Comparison of ENCODE assay signal across 20 cellular contexts in genomic region chr17:57467801-57468200, GRCh38.
DNase-seq lines count a peak whose midpoint lies in the region; ATAC-seq, FAIRE-seq and TF ChIP-seq lines count a peak whose summit lies in the region.
"Had no signal": no experiment of that assay in that cellular context is flagged by ENCODE, and none has a peak within 500 bp of the region (broad histone marks: within the 10 kb centered on the region; RNA-seq: fewer than 3 reads in every experiment).

No MANE protein-coding gene starts in this region.

- H3K27ac ChIP-seq in BLaER1 (peak overlapping the region; percentile 87), DND-41 (ENCODE audit: low read length) (peak overlapping the region; percentile 90), spleen (no peak overlapping the region)
- H3K27ac ChIP-seq: SK-N-MC had no signal

- peaks cover 15% of the 10 kb centered on the region for H3K36me3 ChIP-seq in BLaER1
- H3K36me3 ChIP-seq in DND-41 (ENCODE audit: insufficient read depth, low read length) = peaks cover 76% of the 10 kb centered on the region
- no peaks in the 10 kb centered on the region for H3K36me3 ChIP-seq in spleen
- H3K36me3 ChIP-seq: MG63 had no signal

- H3K4me2 ChIP-seq in BLaER1 (peak overlapping the region; percentile 85), DND-41 (ENCODE audit: insufficient read depth, low read length) (no peak overlapping the region)

- H3K9me3 ChIP-seq in BLaER1 (no peaks in the 10 kb centered on the region), DND-41 (ENCODE audit: insufficient read depth, low read length, severe bottlenecking) (no peaks in the 10 kb centered on the region), spleen (no peaks in the 10 kb centered on the region)
- H3K9me3 ChIP-seq: Caco-2, MG63 had no signal

- H3K4me1 ChIP-seq in BLaER1 (peaks cover 100% of the 10 kb centered on the region), DND-41 (ENCODE audit: insufficient read depth, low read length) (peaks cover 99% of the 10 kb centered on the region), spleen (peaks cover 7 to 83% (median 30%) of the 10 kb centered on the region in 6 donors)
- H3K4me1 ChIP-seq: Caco-2 had no signal

- TF ChIP-seq POLR2A in spleen (IDR thresholded peaks at IDR 0.05) = no peak

- no peak overlapping the region for H2AFZ ChIP-seq in DND-41 (ENCODE audit: low read depth, low read length)
- H2AFZ ChIP-seq: GM23338 had no signal

- H3K27ac Mint-ChIP-seq in WTC11 = peak overlapping the region; percentile 68; the same call in 1 of the 2 replicates
- H3K27ac Mint-ChIP-seq in neural crest cell (ENCODE audit: unreplicated experiment) = no peak overlapping the region
- H3K27ac Mint-ChIP-seq: GM23338 had no signal

- H3K79me2 ChIP-seq in DND-41 (ENCODE audit: insufficient read depth, low read length) = peaks cover 96% of the 10 kb centered on the region

- POLR2A ChIA-PET in WTC11 (lab: Charles Lee) = no interaction called here

- H3K9ac ChIP-seq in BLaER1 = peak overlapping the region; percentile 12; the same call in 1 of the 2 replicates
- H3K9ac ChIP-seq in DND-41 (ENCODE audit: low read depth, low read length) = 0 out of 2 replicates have a peak overlapping the region, but pooled peaks have one; percentile 22

- H3K4me3 ChIP-seq in BLaER1 = no peak overlapping the region
- no peak overlapping the region for H3K4me3 ChIP-seq in DND-41 (ENCODE audit: low read depth in 1 of 2, low read length in 2 of 2)
- H3K4me3 ChIP-seq in spleen = no peak overlapping the region
- H3K4me3 ChIP-seq: GM23338, MG63, SK-N-MC had no signal

- DNase-seq in DND-41 = no peak
- no peak for DNase-seq in WTC11 (ENCODE audit: low spot score)
- DNase-seq in neural crest cell (ENCODE audit: low read depth, low spot score) = no peak
- DNase-seq in spleen = no peak
- no peak for DNase-seq in activated gamma-delta T cell treated with Interleukin-2 at 50 U/mL for 16 hours
- DNase-seq in frontal cortex (ENCODE audit: low spot score in 2 of 2) = no peak
- DNase-seq: Caco-2; CD4-positive, alpha-beta memory T cell; HCEC 1CT; MG63; NCI-H1417; NCI-H187; NCI-H446; NCI-H526; OCI-M1 had no signal

- peaks cover 30% of the 10 kb centered on the region; the same call in 1 of the 2 replicates for H4K20me1 ChIP-seq in BLaER1
- H4K20me1 ChIP-seq in DND-41 (ENCODE audit: insufficient read depth, low read length) = no peaks in the 10 kb centered on the region

- FAIRE-seq in frontal cortex (lab: Jason Lieb, UNC) = no peak
- FAIRE-seq: GM12892, RCC 7860 had no signal

- H3K27me3 ChIP-seq in BLaER1 (no peaks in the 10 kb centered on the region), DND-41 (ENCODE audit: insufficient read depth, low read length, poor library complexity) (no peaks in the 10 kb centered on the region), spleen (replicated peaks in 1 of 7) (no peaks in the 10 kb centered on the region)
- H3K27me3 ChIP-seq: MG63 had no signal

- intact Hi-C loops in spleen (cut with DNase I; ENCODE audit: low total_unique reads) = no loop called here

- H3K4me3 Mint-ChIP-seq in WTC11 (no peak overlapping the region), neural crest cell (peak overlapping the region; percentile 15)
- H3K4me3 Mint-ChIP-seq: CD4-positive, alpha-beta memory T cell; GM23338 had no signal

- CTCF ChIA-PET in WTC11 (lab: Charles Lee) = no interaction called here

- TF ChIP-seq CTCF in DND-41 (IDR thresholded peaks at IDR 0.05; ENCODE audit: borderline replicate concordance, extremely low read depth, low read length, poor library complexity, severe bottlenecking) (no peak), WTC11 (IDR thresholded peaks at IDR 0.05) (no peak), neural crest cell (conservative IDR thresholded peaks at IDR 0.05) (no peak), spleen (IDR thresholded peaks at IDR 0.05 in 8 of 11, conservative IDR thresholded peaks at IDR 0.05 in 3 of 11) (no peak)

- H3K27me3 Mint-ChIP-seq in WTC11 (ENCODE audit: low read depth) (peaks cover 5% of the 10 kb centered on the region), neural crest cell (ENCODE audit: low read depth) (no peaks in the 10 kb centered on the region)
- H3K27me3 Mint-ChIP-seq: CD4-positive, alpha-beta memory T cell had no signal

- H3K36me3 Mint-ChIP-seq in WTC11 (no peaks in the 10 kb centered on the region), neural crest cell (ENCODE audit: low read depth) (peaks cover 8% of the 10 kb centered on the region)

- no peak for ATAC-seq in DND-41 (ENCODE audit: insufficient read depth, low read depth)
- no peak for ATAC-seq in WTC11
- ATAC-seq: GM23338 had no signal

- H3K4me1 Mint-ChIP-seq in WTC11 (peaks cover 86% of the 10 kb centered on the region), neural crest cell (peaks cover 89% of the 10 kb centered on the region)

- 76 to 93% (median 90%) methylated on average over 5 of the region's 5 CpGs for WGBS in spleen, 5 donors

- H3K9me3 Mint-ChIP-seq in WTC11 = no peaks in the 10 kb centered on the region
- no peaks in the 10 kb centered on the region for H3K9me3 Mint-ChIP-seq in neural crest cell
- H3K9me3 Mint-ChIP-seq: CD4-positive, alpha-beta memory T cell; GM23338 had no signal

TF ChIP-seq in WTC11, 78 proteins besides CTCF, POLR2A, EP300 and RAD21 (continues in another document):
- TF ChIP-seq, protein P1, sequence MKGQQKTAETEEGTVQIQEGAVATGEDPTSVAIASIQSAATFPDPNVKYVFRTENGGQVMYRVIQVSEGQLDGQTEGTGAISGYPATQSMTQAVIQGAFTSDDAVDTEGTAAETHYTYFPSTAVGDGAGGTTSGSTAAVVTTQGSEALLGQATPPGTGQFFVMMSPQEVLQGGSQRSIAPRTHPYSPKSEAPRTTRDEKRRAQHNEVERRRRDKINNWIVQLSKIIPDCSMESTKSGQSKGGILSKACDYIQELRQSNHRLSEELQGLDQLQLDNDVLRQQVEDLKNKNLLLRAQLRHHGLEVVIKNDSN (CRISPR knock-in tag; IDR thresholded peaks at IDR 0.05) = no peak
- TF ChIP-seq TEAD1 (CRISPR knock-in tag; IDR thresholded peaks at IDR 0.05) = no peak
- TF ChIP-seq SOX15 (CRISPR knock-in tag; IDR thresholded peaks at IDR 0.05) = no peak
- no peak for TF ChIP-seq RELA (CRISPR knock-in tag; IDR thresholded peaks at IDR 0.05; ENCODE audit: borderline replicate concordance)
- no peak for TF ChIP-seq FOXP1 (CRISPR knock-in tag; IDR thresholded peaks at IDR 0.05; ENCODE audit: borderline replicate concordance)
- no peak for TF ChIP-seq AR (CRISPR knock-in tag; IDR thresholded peaks at IDR 0.05)
- TF ChIP-seq, protein P2, sequence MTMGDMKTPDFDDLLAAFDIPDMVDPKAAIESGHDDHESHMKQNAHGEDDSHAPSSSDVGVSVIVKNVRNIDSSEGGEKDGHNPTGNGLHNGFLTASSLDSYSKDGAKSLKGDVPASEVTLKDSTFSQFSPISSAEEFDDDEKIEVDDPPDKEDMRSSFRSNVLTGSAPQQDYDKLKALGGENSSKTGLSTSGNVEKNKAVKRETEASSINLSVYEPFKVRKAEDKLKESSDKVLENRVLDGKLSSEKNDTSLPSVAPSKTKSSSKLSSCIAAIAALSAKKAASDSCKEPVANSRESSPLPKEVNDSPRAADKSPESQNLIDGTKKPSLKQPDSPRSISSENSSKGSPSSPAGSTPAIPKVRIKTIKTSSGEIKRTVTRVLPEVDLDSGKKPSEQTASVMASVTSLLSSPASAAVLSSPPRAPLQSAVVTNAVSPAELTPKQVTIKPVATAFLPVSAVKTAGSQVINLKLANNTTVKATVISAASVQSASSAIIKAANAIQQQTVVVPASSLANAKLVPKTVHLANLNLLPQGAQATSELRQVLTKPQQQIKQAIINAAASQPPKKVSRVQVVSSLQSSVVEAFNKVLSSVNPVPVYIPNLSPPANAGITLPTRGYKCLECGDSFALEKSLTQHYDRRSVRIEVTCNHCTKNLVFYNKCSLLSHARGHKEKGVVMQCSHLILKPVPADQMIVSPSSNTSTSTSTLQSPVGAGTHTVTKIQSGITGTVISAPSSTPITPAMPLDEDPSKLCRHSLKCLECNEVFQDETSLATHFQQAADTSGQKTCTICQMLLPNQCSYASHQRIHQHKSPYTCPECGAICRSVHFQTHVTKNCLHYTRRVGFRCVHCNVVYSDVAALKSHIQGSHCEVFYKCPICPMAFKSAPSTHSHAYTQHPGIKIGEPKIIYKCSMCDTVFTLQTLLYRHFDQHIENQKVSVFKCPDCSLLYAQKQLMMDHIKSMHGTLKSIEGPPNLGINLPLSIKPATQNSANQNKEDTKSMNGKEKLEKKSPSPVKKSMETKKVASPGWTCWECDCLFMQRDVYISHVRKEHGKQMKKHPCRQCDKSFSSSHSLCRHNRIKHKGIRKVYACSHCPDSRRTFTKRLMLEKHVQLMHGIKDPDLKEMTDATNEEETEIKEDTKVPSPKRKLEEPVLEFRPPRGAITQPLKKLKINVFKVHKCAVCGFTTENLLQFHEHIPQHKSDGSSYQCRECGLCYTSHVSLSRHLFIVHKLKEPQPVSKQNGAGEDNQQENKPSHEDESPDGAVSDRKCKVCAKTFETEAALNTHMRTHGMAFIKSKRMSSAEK (CRISPR knock-in tag; IDR thresholded peaks at IDR 0.05; ENCODE audit: borderline replicate concordance) = no peak

Comparison
In these comparisons a context has a peak if more than half of its experiments do, and no peak if none do; other contexts are left out.
1. H3K27ac ChIP-seq: peak in BLaER1 (single experiment) and DND-41 (single experiment); none in spleen (0 of 8).